ENCODE assay signal across 15 cellular contexts in genomic region chr4:180695851-180696250, GRCh38.
A peak's percentile ranks its signal among the peaks of the same experiment; 100 is the strongest.
DNase-seq lines count a peak whose midpoint lies in the region; ATAC-seq and TF ChIP-seq lines count a peak whose summit lies in the region.
"Had no signal": no experiment of that assay in that cellular context is flagged by ENCODE, and none has a peak within 500 bp of the region (broad histone marks: within the 10 kb centered on the region; RNA-seq: fewer than 3 reads in every experiment).

No MANE protein-coding gene starts in this region.

- H3K36me3 Mint-ChIP-seq in MCF 10A (ENCODE audit: insufficient read depth, unreplicated experiment): no peaks in the 10 kb centered on the region
- H3K36me3 Mint-ChIP-seq in stimulated activated naive B cell treated with anti-CD40 and anti-IgM and Interleukin-4, amounts not matched to agents 10 μg/mL and 1 μg/mL and 100 μg/mL, for 72 hours: no peaks in the 10 kb centered on the region
- H3K36me3 Mint-ChIP-seq: activated naive CD4-positive, alpha-beta T cell treated with anti-CD3 and anti-CD28 coated beads, Interleukin-2, amount 10 ng/mL, durations not matched to agents 7 days and 5 days; CD8-positive, alpha-beta memory T cell had no signal

- CTCF ChIA-PET in MCF 10A (lab: Yijun Ruan, JAX): interaction anchor here (1.3 kb wide), 2 partner anchors 27 to 30 kb away, joined by 4 to 6 read pairs; no protein-coding TSS in a partner anchor
- CTCF ChIA-PET in OCI-LY7 (lab: Charles Lee; ENCODE audit: unreplicated experiment): no interaction called here

- no peaks in the 10 kb centered on the region for H4K20me1 ChIP-seq in OCI-LY7 (ENCODE audit: insufficient read depth, low read length)

- H3K4me2 ChIP-seq in OCI-LY7 (ENCODE audit: low read length): no peak overlapping the region

- peak; percentile 40 for DNase-seq in MCF 10A (ENCODE audit: unreplicated experiment)
- DNase-seq in breast epithelium (ENCODE audit: low spot score in 2 of 2): no peak
- peak; percentile 97 for DNase-seq in astrocyte of the cerebellum (ENCODE audit: low read depth)
- peak; percentile 24 for DNase-seq in foreskin melanocyte
- DNase-seq in NCI-H1092 treated with DMSO at 0.1 percent for 48 hours (lab: John Stamatoyannopoulos, UW): no peak
- no peak for DNase-seq in DMS53 treated with DMSO at 0.1 percent for 48 hours (lab: John Stamatoyannopoulos, UW; ENCODE audit: unreplicated experiment)
- no peak for DNase-seq in OCI-LY7 (ENCODE audit: low spot score)
- no peak for DNase-seq in stimulated activated naive B cell treated with anti-CD40 and anti-IgM and Interleukin-4, amounts not matched to agents 10 μg/mL and 1 μg/mL and 100 μg/mL, for 72 hours
- DNase-seq: 8988T; activated CD4-positive, CD25-positive, alpha-beta regulatory T cell treated with anti-CD3 and anti-CD28 coated beads, Interleukin-2, amount 50 U/mL, for 72 hours; activated naive CD4-positive, alpha-beta T cell treated with anti-CD3 and anti-CD28 coated beads, Interleukin-2, amount 10 ng/mL, durations not matched to agents 7 days and 5 days; CD8-positive, alpha-beta memory T cell; hypothalamus; NCI-H187 treated with DMSO at 0.1 percent for 48 hours; NCI-H524 treated with DMSO at 0.1 percent for 48 hours had no signal

- H3K4me3 ChIP-seq in breast epithelium (no peak overlapping the region), astrocyte of the cerebellum (ENCODE audit: low read depth, low read length) (no peak overlapping the region), OCI-LY7 (ENCODE audit: low read depth, low read length, poor library complexity, severe bottlenecking) (no peak overlapping the region)

- no peaks in the 10 kb centered on the region for H3K27me3 ChIP-seq in breast epithelium

- H3K9me2 ChIP-seq in OCI-LY7 (ENCODE audit: insufficient read depth, low read length): no peaks in the 10 kb centered on the region

- TF ChIP-seq CTCF in MCF 10A (IDR thresholded peaks at IDR 0.05; ENCODE audit: unreplicated experiment) (no peak), breast epithelium (IDR thresholded peaks at IDR 0.05) (no peak), astrocyte of the cerebellum (IDR thresholded peaks at IDR 0.05; ENCODE audit: low read depth, low read length, missing control alignments) (no peak), OCI-LY7 (conservative IDR thresholded peaks at IDR 0.05; ENCODE audit: low read length) (no peak)

- no peaks in the 10 kb centered on the region for H3K27me3 Mint-ChIP-seq in MCF 10A (ENCODE audit: insufficient read depth, unreplicated experiment)
- no peaks in the 10 kb centered on the region for H3K27me3 Mint-ChIP-seq in stimulated activated naive B cell treated with anti-CD40 and anti-IgM and Interleukin-4, amounts not matched to agents 10 μg/mL and 1 μg/mL and 100 μg/mL, for 72 hours
- H3K27me3 Mint-ChIP-seq: activated naive CD4-positive, alpha-beta T cell treated with anti-CD3 and anti-CD28 coated beads, Interleukin-2, amount 10 ng/mL, durations not matched to agents 7 days and 5 days; CD8-positive, alpha-beta memory T cell had no signal

- ATAC-seq in stimulated activated naive B cell treated with anti-CD40 and anti-IgM and Interleukin-4, amounts not matched to agents 10 μg/mL and 1 μg/mL and 100 μg/mL, for 72 hours (replicated peaks): no peak

- TF ChIP-seq POLR2A in breast epithelium (IDR thresholded peaks at IDR 0.05): no peak

- no peak overlapping the region for H3K4me3 Mint-ChIP-seq in MCF 10A (ENCODE audit: unreplicated experiment)
- no peak overlapping the region for H3K4me3 Mint-ChIP-seq in stimulated activated naive B cell treated with anti-CD40 and anti-IgM and Interleukin-4, amounts not matched to agents 10 μg/mL and 1 μg/mL and 100 μg/mL, for 72 hours
- H3K4me3 Mint-ChIP-seq: activated naive CD4-positive, alpha-beta T cell treated with anti-CD3 and anti-CD28 coated beads, Interleukin-2, amount 10 ng/mL, durations not matched to agents 7 days and 5 days; CD8-positive, alpha-beta memory T cell had no signal

- no peak overlapping the region for H2AFZ ChIP-seq in OCI-LY7 (ENCODE audit: low read length)

- H3K27ac ChIP-seq in breast epithelium (no peak overlapping the region), OCI-LY7 (ENCODE audit: low read depth, low read length, poor library complexity, severe bottlenecking) (no peak overlapping the region)

- no peaks in the 10 kb centered on the region for H3K79me2 ChIP-seq in OCI-LY7 (ENCODE audit: insufficient read depth, low read depth, low read length)

- BruUV-seq in MCF 10A (replicated peaks; lab: Mats Ljungman, UMichigan) (no TSS peak), OCI-LY7 (replicated peaks; lab: Mats Ljungman, UMichigan) (no TSS peak)

- intact Hi-C loops in MCF 10A (cut with micrococcal nuclease): no loop called here
- intact Hi-C loops in breast epithelium (cut with DNase I; ENCODE audit: low total_unique reads): no loop called here
- intact Hi-C loops in OCI-LY7 (cut with micrococcal nuclease; ENCODE audit: unreplicated experiment): no loop called here

- H3K9me3 ChIP-seq in breast epithelium: peaks cover 0 to 6% of the 10 kb centered on the region in 2 donors
- peaks cover 32% of the 10 kb centered on the region; the same call in 1 of the 2 replicates for H3K9me3 ChIP-seq in OCI-LY7 (ENCODE audit: low read length)

- H3K4me1 Mint-ChIP-seq in MCF 10A (ENCODE audit: insufficient read depth, unreplicated experiment): no peaks in the 10 kb centered on the region
- H3K4me1 Mint-ChIP-seq in stimulated activated naive B cell treated with anti-CD40 and anti-IgM and Interleukin-4, amounts not matched to agents 10 μg/mL and 1 μg/mL and 100 μg/mL, for 72 hours: no peaks in the 10 kb centered on the region
- H3K4me1 Mint-ChIP-seq: activated naive CD4-positive, alpha-beta T cell treated with anti-CD3 and anti-CD28 coated beads, Interleukin-2, amount 10 ng/mL, durations not matched to agents 7 days and 5 days; CD8-positive, alpha-beta memory T cell had no signal

- no peaks in the 10 kb centered on the region for H3K9me3 Mint-ChIP-seq in MCF 10A (ENCODE audit: unreplicated experiment)
- H3K9me3 Mint-ChIP-seq in stimulated activated naive B cell treated with anti-CD40 and anti-IgM and Interleukin-4, amounts not matched to agents 10 μg/mL and 1 μg/mL and 100 μg/mL, for 72 hours: peaks cover 7 to 8% of the 10 kb centered on the region in 2 donors

- H3K4me1 ChIP-seq in breast epithelium (no peaks in the 10 kb centered on the region), OCI-LY7 (ENCODE audit: insufficient read depth, low read length, poor library complexity, severe bottlenecking) (no peaks in the 10 kb centered on the region)

- H3K36me3 ChIP-seq in breast epithelium (no peaks in the 10 kb centered on the region), OCI-LY7 (ENCODE audit: insufficient read depth, low read length) (no peaks in the 10 kb centered on the region; the same call in 1 of the 2 replicates)

- POLR2A ChIA-PET in MCF 10A (lab: Yijun Ruan, JAX): no interaction called here
- POLR2A ChIA-PET in OCI-LY7 (lab: Charles Lee): interaction anchor here (0.6 kb wide), 1 partner anchor 118 kb away, joined by 3 read pairs; no protein-coding TSS in a partner anchor

- H3K27ac Mint-ChIP-seq in MCF 10A (ENCODE audit: low read depth, unreplicated experiment): no peak overlapping the region
- H3K27ac Mint-ChIP-seq in stimulated activated naive B cell treated with anti-CD40 and anti-IgM and Interleukin-4, amounts not matched to agents 10 μg/mL and 1 μg/mL and 100 μg/mL, for 72 hours: no peak overlapping the region
- H3K27ac Mint-ChIP-seq: activated naive CD4-positive, alpha-beta T cell treated with anti-CD3 and anti-CD28 coated beads, Interleukin-2, amount 10 ng/mL, durations not matched to agents 7 days and 5 days; CD8-positive, alpha-beta memory T cell had no signal

- in situ Hi-C loops in astrocyte of the cerebellum (cut with HindIII; ENCODE audit: low sequenced_read_pairs): no loop called here

Comparison
In these comparisons a context has a peak if more than half of its experiments do, and no peak if none do; other contexts are left out.
1. DNase-seq: peak in MCF 10A (single experiment), astrocyte of the cerebellum (single experiment) and foreskin melanocyte (single experiment); none in breast epithelium (0 of 2), NCI-H1092 treated with DMSO at 0.1 percent for 48 hours (single experiment), DMS53 treated with DMSO at 0.1 percent for 48 hours (single experiment), OCI-LY7 (single experiment) and stimulated activated naive B cell treated with anti-CD40 and anti-IgM and Interleukin-4, amounts not matched to agents 10 μg/mL and 1 μg/mL and 100 μg/mL, for 72 hours (single experiment).